Comparison of ENCODE assay signal across 16 cellular contexts in genomic region chr15:34470091-34470490, GRCh38.
"Had no signal": no experiment of that assay in that cellular context is flagged by ENCODE, and none has a peak within 500 bp of the region (broad histone marks: within the 10 kb centered on the region; RNA-seq: fewer than 3 reads in every experiment).

No MANE protein-coding gene starts in this region.

- H3K27ac Mint-ChIP-seq: activated CD4-positive, alpha-beta memory T cell treated with anti-CD3 and anti-CD28 coated beads, Interleukin-2, amount 10 ng/mL, durations not matched to agents 7 days and 5 days; activated naive CD4-positive, alpha-beta T cell treated with anti-CD3 and anti-CD28 coated beads, Interleukin-2, amount 10 ng/mL, durations not matched to agents 7 days and 5 days; naive thymus-derived CD8-positive, alpha-beta T cell; neural progenitor cell; WTC11 had no signal

- H3K36me3 Mint-ChIP-seq: activated naive CD4-positive, alpha-beta T cell treated with anti-CD3 and anti-CD28 coated beads, Interleukin-2, amount 10 ng/mL, durations not matched to agents 7 days and 5 days; naive thymus-derived CD8-positive, alpha-beta T cell; neural progenitor cell; WTC11 had no signal

- H3K9me3 Mint-ChIP-seq: activated CD4-positive, alpha-beta memory T cell treated with anti-CD3 and anti-CD28 coated beads, Interleukin-2, amount 10 ng/mL, durations not matched to agents 7 days and 5 days; activated naive CD4-positive, alpha-beta T cell treated with anti-CD3 and anti-CD28 coated beads, Interleukin-2, amount 10 ng/mL, durations not matched to agents 7 days and 5 days; central memory CD8-positive, alpha-beta T cell; naive thymus-derived CD8-positive, alpha-beta T cell; neural progenitor cell; WTC11 had no signal

- ATAC-seq: naive thymus-derived CD8-positive, alpha-beta T cell; WTC11 had no signal

- H3K4me3 Mint-ChIP-seq: activated CD4-positive, alpha-beta memory T cell treated with anti-CD3 and anti-CD28 coated beads, Interleukin-2, amount 10 ng/mL, durations not matched to agents 7 days and 5 days; activated naive CD4-positive, alpha-beta T cell treated with anti-CD3 and anti-CD28 coated beads, Interleukin-2, amount 10 ng/mL, durations not matched to agents 7 days and 5 days; central memory CD8-positive, alpha-beta T cell; naive thymus-derived CD8-positive, alpha-beta T cell; neural progenitor cell; WTC11 had no signal

- DNase-seq: activated CD4-positive, alpha-beta memory T cell treated with anti-CD3 and anti-CD28 coated beads, Interleukin-2, amount 10 ng/mL, durations not matched to agents 7 days and 5 days; activated effector memory CD4-positive, alpha-beta T cell treated with Interleukin-2 at 50 U/mL for 16 hours; activated naive CD4-positive, alpha-beta T cell treated with anti-CD3 and anti-CD28 coated beads, Interleukin-2, amount 10 ng/mL, durations not matched to agents 7 days and 5 days; colonic mucosa; glutamatergic neuron; left ventricle myocardium inferior; naive thymus-derived CD8-positive, alpha-beta T cell; posterior cingulate gyrus; sigmoid colon; stimulated activated CD4-positive, alpha-beta T cell treated with anti-CD3 and anti-CD28 coated beads, Interleukin-4, amount 100 ng/mL, for 1 hour; stomach; T1000; uterus had no signal

- H3K4me1 Mint-ChIP-seq: central memory CD8-positive, alpha-beta T cell; neural progenitor cell; WTC11 had no signal
